In genomic region chr10:76492026-76492425, GRCh38 we compare ENCODE assay signal across 11 cellular contexts.
DNase-seq lines count a peak whose midpoint lies in the region; ATAC-seq and TF ChIP-seq lines count a peak whose summit lies in the region.
"Had no signal": no experiment of that assay in that cellular context is flagged by ENCODE, and none has a peak within 500 bp of the region (broad histone marks: within the 10 kb centered on the region; RNA-seq: fewer than 3 reads in every experiment).

No MANE protein-coding gene starts in this region.

- peaks cover 24% of the 10 kb centered on the region for H3K4me1 Mint-ChIP-seq in MCF 10A (ENCODE audit: insufficient read depth, unreplicated experiment)

- H3K9me3 Mint-ChIP-seq in MCF 10A (ENCODE audit: unreplicated experiment) = peaks cover 15% of the 10 kb centered on the region

- intact Hi-C loops in MCF 10A (cut with micrococcal nuclease) (no loop called here), breast epithelium (cut with DNase I; ENCODE audit: low total_unique reads) (no loop called here), body of pancreas (cut with DNase I) (no loop called here)

- DNase-seq in MCF 10A (ENCODE audit: unreplicated experiment) = peak; percentile 83
- no peak for DNase-seq in breast epithelium (ENCODE audit: low spot score in 2 of 2)
- no peak for DNase-seq in body of pancreas
- peak; percentile 94 for DNase-seq in iris pigment epithelial cell (ENCODE audit: low read depth)
- no peak for DNase-seq in iPS-NIHi7 (ENCODE audit: extremely low spot score)
- no peak for DNase-seq in UCSD-AML1 (lab: John Stamatoyannopoulos, UW; ENCODE audit: unreplicated experiment)
- DNase-seq in NCI-H1105 treated with DMSO at 0.1 percent for 48 hours (lab: John Stamatoyannopoulos, UW) = no peak
- no peak for DNase-seq in 8988T
- DNase-seq: activated CD8-positive, alpha-beta memory T cell treated with anti-CD3 and anti-CD28 coated beads for 24 hours had no signal

- peak overlapping the region; percentile 3 for H3K4me3 Mint-ChIP-seq in MCF 10A (ENCODE audit: unreplicated experiment)

- TF ChIP-seq CTCF in MCF 10A (IDR thresholded peaks at IDR 0.05; ENCODE audit: unreplicated experiment) (no peak), breast epithelium (IDR thresholded peaks at IDR 0.05) (no peak), body of pancreas (IDR thresholded peaks at IDR 0.05) (no peak)

- TF ChIP-seq POLR2A in breast epithelium (IDR thresholded peaks at IDR 0.05) = no peak
- no peak for TF ChIP-seq POLR2A in body of pancreas (IDR thresholded peaks at IDR 0.05)

- H3K4me1 ChIP-seq in breast epithelium = no peaks in the 10 kb centered on the region
- peaks cover 16% of the 10 kb centered on the region for H3K4me1 ChIP-seq in body of pancreas

- CTCF ChIA-PET in MCF 10A (lab: Yijun Ruan, JAX) = interaction anchor here (0.7 kb wide), 1 partner anchor 54 kb away, joined by 4 read pairs; no protein-coding TSS in a partner anchor

- BruUV-seq in MCF 10A (replicated peaks; lab: Mats Ljungman, UMichigan) = no TSS peak

- no peak overlapping the region for H3K27ac ChIP-seq in breast epithelium
- H3K27ac ChIP-seq in body of pancreas = peak overlapping the region in 2 of 4 donors; percentile 45 to 67
- H3K27ac ChIP-seq: 22Rv1 had no signal

- ATAC-seq in body of pancreas = peak; percentile 52
- ATAC-seq: activated naive CD4-positive, alpha-beta T cell treated with anti-CD3 and anti-CD28 coated beads, Interleukin-2, amount 50 U/mL, for 72 hours had no signal

- H3K36me3 Mint-ChIP-seq in MCF 10A (ENCODE audit: insufficient read depth, unreplicated experiment) = no peaks in the 10 kb centered on the region

- H3K4me3 ChIP-seq in breast epithelium (no peak overlapping the region), body of pancreas (no peak overlapping the region)

- WGBS in body of pancreas, 2 donors = 51% methylated on average over 3 of the region's 3 CpGs

- H3K27me3 ChIP-seq in breast epithelium (no peaks in the 10 kb centered on the region), body of pancreas (no peaks in the 10 kb centered on the region)

- POLR2A ChIA-PET in MCF 10A (lab: Yijun Ruan, JAX) = interaction anchor here (0.7 to 1.7 kb wide), 3 partner anchors 9 to 456 kb away, joined by 3 read pairs; no protein-coding TSS in a partner anchor

- no peaks in the 10 kb centered on the region for H3K27me3 Mint-ChIP-seq in MCF 10A (ENCODE audit: insufficient read depth, unreplicated experiment)

- H3K36me3 ChIP-seq in breast epithelium (no peaks in the 10 kb centered on the region), body of pancreas (replicated peaks in 1 of 2; ENCODE audit: insufficient read depth in 1 of 2, low read depth in 2 of 2) (no peaks in the 10 kb centered on the region)

- H3K27ac Mint-ChIP-seq in MCF 10A (ENCODE audit: low read depth, unreplicated experiment) = peak overlapping the region; percentile 21
- H3K27ac Mint-ChIP-seq: activated naive CD4-positive, alpha-beta T cell treated with anti-CD3 and anti-CD28 coated beads, Interleukin-2, amount 50 U/mL, for 72 hours had no signal

- H3K9me3 ChIP-seq in breast epithelium (peaks cover 11 to 35% of the 10 kb centered on the region in 2 donors), body of pancreas (peaks cover 0 to 4% (median 0%) of the 10 kb centered on the region in 3 donors)

Comparison
In these comparisons a context has a peak if more than half of its experiments do, and no peak if none do; other contexts are left out.
1. DNase-seq: peak in MCF 10A (single experiment) and iris pigment epithelial cell (single experiment); none in breast epithelium (0 of 2), body of pancreas (0 of 4), iPS-NIHi7 (single experiment), UCSD-AML1 (single experiment), NCI-H1105 treated with DMSO at 0.1 percent for 48 hours (single experiment) and 8988T (single experiment).